28 cellular contexts compared by ENCODE assay signal in genomic region chr17:40469805-40470675, GRCh38. TPM values are rescaled to one million over a fixed set of nuclear protein-coding genes. Genes with fewer than 3 reads are reported as not detected.
"Had no signal": no experiment of that assay in that cellular context is flagged by ENCODE, and none has a peak within 500 bp of the region (broad histone marks: within the 10 kb centered on the region; RNA-seq: fewer than 3 reads in every experiment).

No MANE protein-coding gene starts in this region.

- ATAC-seq: activated CD8-positive, alpha-beta T cell treated with anti-CD3 and anti-CD28 coated beads for 36 hours; lower lobe of right lung; natural killer cell treated with Interleukin-12 subunit alpha and Interleukin-12 subunit beta and Interleukin-15 and Interleukin-18, amount 100 ng/mL, for 72 hours; T-helper 17 cell had no signal

- H3K9me3 ChIP-seq: esophagus squamous epithelium, left lung, lower lobe of right lung, thoracic aorta, uterus had no signal

- H3K4me3 Mint-ChIP-seq: activated CD8-positive, alpha-beta T cell treated with anti-CD3 and anti-CD28 coated beads for 36 hours; activated naive CD4-positive, alpha-beta T cell treated with anti-CD3 and anti-CD28 coated beads, Interleukin-2, amount 50 U/mL, for 24 hours; brain; dendritic cell treated with granulocyte-macrophage colony-stimulating factor and Interleukin-4, amounts not matched to agents 40 ng/mL and 50 ng/mL, for 4 days; endodermal cell; natural killer cell treated with Interleukin-12 subunit alpha and Interleukin-12 subunit beta and Interleukin-15 and Interleukin-18, amount 100 ng/mL, for 72 hours; T-helper 17 cell had no signal

- H3K9me3 Mint-ChIP-seq: activated CD8-positive, alpha-beta T cell treated with anti-CD3 and anti-CD28 coated beads for 36 hours; activated naive CD4-positive, alpha-beta T cell treated with anti-CD3 and anti-CD28 coated beads, Interleukin-2, amount 50 U/mL, for 24 hours; activated T-helper 2 cell treated with anti-CD3 and anti-CD28 coated beads, Interferon-gamma antibody, Interleukin-2, Interleukin-4, amounts not matched to agents 10 μg/mL and 5 μg/mL and 100 μg/mL, durations not matched to agents 14 hours and 24 hours and 36 hours; dendritic cell treated with granulocyte-macrophage colony-stimulating factor and Interleukin-4, amounts not matched to agents 40 ng/mL and 50 ng/mL, for 4 days; natural killer cell treated with Interleukin-12 subunit alpha and Interleukin-12 subunit beta and Interleukin-15 and Interleukin-18, amount 100 ng/mL, for 72 hours had no signal

- H3K36me3 ChIP-seq: esophagus squamous epithelium, left lung, lower lobe of right lung, thoracic aorta, uterus, WERI-Rb-1 had no signal

- H3K27ac Mint-ChIP-seq: activated CD8-positive, alpha-beta T cell treated with anti-CD3 and anti-CD28 coated beads for 36 hours; activated naive CD4-positive, alpha-beta T cell treated with anti-CD3 and anti-CD28 coated beads, Interleukin-2, amount 50 U/mL, for 24 hours; activated T-helper 2 cell treated with anti-CD3 and anti-CD28 coated beads, Interferon-gamma antibody, Interleukin-2, Interleukin-4, amounts not matched to agents 10 μg/mL and 5 μg/mL and 100 μg/mL, durations not matched to agents 14 hours and 24 hours and 36 hours; dendritic cell treated with granulocyte-macrophage colony-stimulating factor and Interleukin-4, amounts not matched to agents 40 ng/mL and 50 ng/mL, for 4 days; endodermal cell; natural killer cell treated with Interleukin-12 subunit alpha and Interleukin-12 subunit beta and Interleukin-15 and Interleukin-18, amount 100 ng/mL, for 72 hours; T-helper 17 cell had no signal

- H3K27ac ChIP-seq: left lung, lower lobe of right lung, thoracic aorta, WERI-Rb-1 had no signal

- H3K36me3 Mint-ChIP-seq: activated naive CD4-positive, alpha-beta T cell treated with anti-CD3 and anti-CD28 coated beads, Interleukin-2, amount 50 U/mL, for 24 hours; brain; natural killer cell treated with Interleukin-12 subunit alpha and Interleukin-12 subunit beta and Interleukin-15 and Interleukin-18, amount 100 ng/mL, for 72 hours had no signal

- H3K27me3 ChIP-seq: left lung, uterus had no signal

- H3K4me1 Mint-ChIP-seq: activated naive CD4-positive, alpha-beta T cell treated with anti-CD3 and anti-CD28 coated beads, Interleukin-2, amount 50 U/mL, for 24 hours had no signal

- H3K4me3 ChIP-seq: esophagus squamous epithelium, left lung, lower lobe of right lung, smooth muscle cell, thoracic aorta, uterus had no signal

- DNase-seq: activated CD4-positive, alpha-beta T cell treated with anti-CD3 and anti-CD28 coated beads, Interleukin-2, amount 50 U/mL, for 1 hour; activated CD4-positive, CD25-positive, alpha-beta regulatory T cell treated with anti-CD3 and anti-CD28 coated beads, Interleukin-2, amount 50 U/mL, for 72 hours; activated CD8-positive, alpha-beta T cell treated with anti-CD3 and anti-CD28 coated beads for 36 hours; activated T-cell treated with anti-CD3 and anti-CD28 coated beads, Interleukin-2, amount 50 U/mL, for 48 hours; central memory CD4-positive, alpha-beta T cell; endodermal cell; esophagus squamous epithelium; left lung; lower lobe of right lung; mesendoderm; stimulated activated CD4-positive, alpha-beta T cell treated with anti-CD3 and anti-CD28 coated beads, Interleukin-15, amount 100 ng/mL, for 24 hours; stimulated activated CD4-positive, alpha-beta T cell treated with anti-CD3 and anti-CD28 coated beads, Interleukin-2, amount 100 ng/mL, for 24 hours; stimulated activated naive CD4-positive, alpha-beta T cell treated with Interleukin-2 at 50 U/mL for 16 hours; T-helper 17 cell; T1000; WERI-Rb-1 had no signal

- FAIRE-seq: frontal cortex, islet of Langerhans had no signal

- H3K4me1 ChIP-seq: left lung had no signal

RNA-seq across cellular contexts. Expression of gene TNS4, which starts 31.4 kb away (rescaled TPM):
- total RNA-seq: frontal cortex, myocyte, subcutaneous adipose tissue had no signal
